Comparison of ENCODE assay signal across 18 cellular contexts in genomic region chr11:57309106-57310059, GRCh38. TPM values are rescaled to one million over a fixed set of nuclear protein-coding genes. Genes with fewer than 3 reads are reported as not detected.
DNase-seq lines count a peak whose midpoint lies in the region; ATAC-seq and TF ChIP-seq lines count a peak whose summit lies in the region.
"Had no signal": no experiment of that assay in that cellular context is flagged by ENCODE, and none has a peak within 500 bp of the region (broad histone marks: within the 10 kb centered on the region; RNA-seq: fewer than 3 reads in every experiment).

No MANE protein-coding gene starts in this region.

- no peaks in the 10 kb centered on the region for H3K27me3 ChIP-seq in PC-9 (ENCODE audit: insufficient read depth, low read depth)
- H3K27me3 ChIP-seq in thoracic aorta (replicated peaks; ENCODE audit: insufficient read depth) = no peaks in the 10 kb centered on the region
- H3K27me3 ChIP-seq: pancreas had no signal

- DNase-seq in PC-9 (no peak), coronary artery (ENCODE audit: low spot score) (no peak), myocyte (ENCODE audit: low read depth) (peak; percentile 60), thoracic aorta (ENCODE audit: low spot score) (no peak), NCI-H2171 (lab: John Stamatoyannopoulos, UW) (no peak), COR-L47 (lab: John Stamatoyannopoulos, UW) (no peak)
- DNase-seq: activated CD8-positive, alpha-beta memory T cell treated with anti-CD3 and anti-CD28 coated beads, Interleukin-2, amount 10 ng/mL, durations not matched to agents 7 days and 5 days; activated naive CD8-positive, alpha-beta T cell treated with anti-CD3 and anti-CD28 coated beads for 36 hours; CD4-positive, alpha-beta T cell; GF-D8; NCI-H1105 treated with DMSO at 0.1 percent for 48 hours; NCI-H69; SHP77 treated with DMSO at 0.1 percent for 48 hours; stimulated activated CD4-positive, alpha-beta T cell treated with anti-CD3 and anti-CD28 coated beads, Interleukin-4, amount 100 ng/mL, for 24 hours had no signal

- H2AFZ ChIP-seq in PC-9 = no peak overlapping the region

- peaks cover 55% of the 10 kb centered on the region for H3K79me2 ChIP-seq in PC-9 (ENCODE audit: low read depth)

- no peaks in the 10 kb centered on the region for H3K9me2 ChIP-seq in PC-9 (ENCODE audit: insufficient read depth)

- POLR2A ChIA-PET in PC-9 (lab: Charles Lee; ENCODE audit: unreplicated experiment) = no interaction called here

- H3F3A ChIP-seq in PC-9 (ENCODE audit: insufficient read depth, low read depth) = peaks cover 44% of the 10 kb centered on the region

- peaks cover 54% of the 10 kb centered on the region for H3K4me1 ChIP-seq in PC-9 (replicated peaks; ENCODE audit: insufficient read depth)
- peaks cover 35 to 73% of the 10 kb centered on the region in 2 donors for H3K4me1 ChIP-seq in thoracic aorta (ENCODE audit: control insufficient read depth in 1 of 2, low read depth in 2 of 2)

- H3K36me3 ChIP-seq in PC-9 (ENCODE audit: low read depth) (peaks cover 23% of the 10 kb centered on the region), thoracic aorta (peaks cover 40% of the 10 kb centered on the region)

- BruUV-seq in PC-9 (replicated peaks; lab: Mats Ljungman, UMichigan) = TSS peak; percentile 15

- H3K9me3 ChIP-seq in PC-9 (ENCODE audit: insufficient read depth, low read depth) (no peaks in the 10 kb centered on the region), thoracic aorta (no peaks in the 10 kb centered on the region)
- H3K9me3 ChIP-seq: pancreas had no signal

- peak overlapping the region; percentile 60 for H3K4me2 ChIP-seq in PC-9

- TF ChIP-seq CTCF in PC-9 (conservative IDR thresholded peaks at IDR 0.05) = no peak
- TF ChIP-seq CTCF in coronary artery (IDR thresholded peaks at IDR 0.05) = no peak
- no peak for TF ChIP-seq CTCF in thoracic aorta (IDR thresholded peaks at IDR 0.05)

- no peak for ATAC-seq in thoracic aorta (ENCODE audit: insufficient number of reproducible peaks, low FRiP score, low read depth)
- no peak for ATAC-seq in HG02588 (IDR thresholded peaks at IDR 0.05; ENCODE audit: unreplicated experiment)
- ATAC-seq in HG03139 (IDR thresholded peaks at IDR 0.05; ENCODE audit: unreplicated experiment) = no peak
- ATAC-seq: activated CD8-positive, alpha-beta memory T cell treated with anti-CD3 and anti-CD28 coated beads, Interleukin-2, amount 10 ng/mL, durations not matched to agents 7 days and 5 days; pancreas had no signal

- H4K20me1 ChIP-seq in PC-9 (ENCODE audit: insufficient read depth) = peaks cover 55% of the 10 kb centered on the region

- CTCF ChIA-PET in PC-9 (lab: Charles Lee) = no interaction called here

- intact Hi-C loops in PC-9 (cut with micrococcal nuclease; ENCODE audit: unreplicated experiment) = no loop called here

- H3K4me3 ChIP-seq in PC-9 = no peak overlapping the region
- H3K4me3 ChIP-seq in coronary artery = peak overlapping the region; percentile 86
- H3K4me3 ChIP-seq in thoracic aorta = no peak overlapping the region

- H3K27ac ChIP-seq in PC-9 (peak overlapping the region; percentile 27; the same call in 1 of the 2 replicates), coronary artery (peak overlapping the region; percentile 23 to 99), thoracic aorta (peak overlapping the region; percentile 4 to 84)

RNA-seq across cellular contexts. Expression of gene TNKS1BP1, which starts 15.4 kb away (rescaled TPM):
- total RNA-seq in PC-9 (2021) (181 and 218 TPM in 2 replicates), myocyte (75.6 and 86.1 TPM in 2 replicates), thoracic aorta (100 to 1,000 TPM; 105 to 153 TPM)
- polyA plus RNA-seq in myocyte (2012) = 209 TPM

RNA-seq across cellular contexts. Expression of gene SSRP1, which starts 26.3 kb away (rescaled TPM):
- total RNA-seq in PC-9 (2021) (286 and 290 TPM in 2 replicates), myocyte (81.9 and 90.8 TPM in 2 replicates), thoracic aorta (10 to 100 TPM; 42.0 to 51.4 TPM)
- polyA plus RNA-seq in myocyte (2012) = 83.4 TPM

RNA-seq across cellular contexts. Expression of gene P2RX3, which starts 28.8 kb away (rescaled TPM):
- total RNA-seq in PC-9 (2021) (not detected in 2 replicates), myocyte (not detected in 2 replicates), thoracic aorta (not detected)
- not detected for polyA plus RNA-seq in myocyte (2012)
- total RNA-seq: activated CD8-positive, alpha-beta memory T cell treated with anti-CD3 and anti-CD28 coated beads, Interleukin-2, amount 10 ng/mL, durations not matched to agents 7 days and 5 days; activated naive CD8-positive, alpha-beta T cell treated with anti-CD3 and anti-CD28 coated beads for 36 hours; CD4-positive, alpha-beta T cell; dermis microvascular lymphatic vessel endothelial cell had no signal
